Comparison of ENCODE assay signal across 14 cellular contexts in genomic region chr3:194886836-194887235, GRCh38.
DNase-seq lines count a peak whose midpoint lies in the region; ATAC-seq and TF ChIP-seq lines count a peak whose summit lies in the region.
"Had no signal": no experiment of that assay in that cellular context is flagged by ENCODE, and none has a peak within 500 bp of the region (broad histone marks: within the 10 kb centered on the region; RNA-seq: fewer than 3 reads in every experiment).

No MANE protein-coding gene starts in this region.

- no peak overlapping the region for H2AFZ ChIP-seq in H9 (ENCODE audit: low read length)

- H3K79me1 ChIP-seq in H9 (ENCODE audit: insufficient read depth, low read depth, low read length, poor library complexity, severe bottlenecking), result no peaks in the 10 kb centered on the region

- H3K9me3 Mint-ChIP-seq in H9, result peaks cover 4 to 14% of the 10 kb centered on the region in 2 experiments; a peak in 4 of 5 replicates
- peaks cover 8% of the 10 kb centered on the region for H3K9me3 Mint-ChIP-seq in activated naive CD4-positive, alpha-beta T cell treated with anti-CD3 and anti-CD28 coated beads, Interleukin-2, amount 10 ng/mL, durations not matched to agents 7 days and 5 days
- H3K9me3 Mint-ChIP-seq in activated naive CD4-positive, alpha-beta T cell treated with anti-CD3 and anti-CD28 coated beads, Interleukin-2, amount 50 U/mL, for 72 hours, result peaks cover 5 to 19% of the 10 kb centered on the region in 2 donors

- H2BK5ac ChIP-seq in H9 (ENCODE audit: insufficient read length, low read length), result no peak overlapping the region

- H4K5ac ChIP-seq in H9 (ENCODE audit: insufficient read length, low read depth, low read length), result no peak overlapping the region

- H3K4me1 ChIP-seq in H9 (ENCODE audit: insufficient read depth, low read length), result no peaks in the 10 kb centered on the region
- H3K4me1 ChIP-seq in vagina, result no peaks in the 10 kb centered on the region
- H3K4me1 ChIP-seq: Caco-2 had no signal

- no peaks in the 10 kb centered on the region for H3K79me2 ChIP-seq in H9 (ENCODE audit: insufficient read depth, low read length)

- H4K20me1 ChIP-seq in H9 (ENCODE audit: control insufficient read depth, insufficient read depth, insufficient read length), result no peaks in the 10 kb centered on the region

- ATAC-seq in activated naive CD4-positive, alpha-beta T cell treated with anti-CD3 and anti-CD28 coated beads, Interleukin-2, amount 50 U/mL, for 72 hours, result no peak
- ATAC-seq: CD8-positive, alpha-beta T cell had no signal

- H3K4me2 ChIP-seq in H9 (ENCODE audit: insufficient read depth, insufficient read length, low read length), result no peak overlapping the region

- no peak for TF ChIP-seq CTCF in H9 (conservative IDR thresholded peaks at IDR 0.05)
- TF ChIP-seq CTCF in vagina (IDR thresholded peaks at IDR 0.05), result no peak

- H3K36me3 ChIP-seq in vagina, result no peaks in the 10 kb centered on the region

- CTCF ChIA-PET in activated naive CD4-positive, alpha-beta T cell treated with anti-CD3 and anti-CD28 coated beads, Interleukin-2, amount 10 ng/mL, durations not matched to agents 7 days and 5 days (lab: Charles Lee), result no interaction called here

- no peak overlapping the region for H3T11ph ChIP-seq in H9 (ENCODE audit: low read length)

- intact Hi-C loops in vagina (cut with DNase I), result no loop called here

- WGBS in H9 (ENCODE audit: extremely low coverage, insufficient read length, low lambda C conversion rate), result no CpG with 5 or more reads among the region's 2 CpGs

- H3K4me3 Mint-ChIP-seq in H9, result no peak overlapping the region
- H3K4me3 Mint-ChIP-seq in activated naive CD4-positive, alpha-beta T cell treated with anti-CD3 and anti-CD28 coated beads, Interleukin-2, amount 10 ng/mL, durations not matched to agents 7 days and 5 days, result no peak overlapping the region
- H3K4me3 Mint-ChIP-seq: CD4-positive, CD25-positive, alpha-beta regulatory T cell; CD8-positive, alpha-beta T cell had no signal

- H4K8ac ChIP-seq in H9 (replicated peaks; ENCODE audit: insufficient read length, low read depth, low read length), result no peak overlapping the region

- peaks cover 6% of the 10 kb centered on the region for H3K27me3 Mint-ChIP-seq in H9 (ENCODE audit: low read depth)
- peaks cover 14% of the 10 kb centered on the region for H3K27me3 Mint-ChIP-seq in activated naive CD4-positive, alpha-beta T cell treated with anti-CD3 and anti-CD28 coated beads, Interleukin-2, amount 10 ng/mL, durations not matched to agents 7 days and 5 days

- H2BK120ac ChIP-seq in H9 (ENCODE audit: low read depth, low read length, poor library complexity, severe bottlenecking), result no peak overlapping the region

- no peaks in the 10 kb centered on the region for H3K23me2 ChIP-seq in H9 (ENCODE audit: insufficient read length, low read depth, low read length, poor library complexity, severe bottlenecking)

- H3K27ac Mint-ChIP-seq in H9, result no peak overlapping the region
- no peak overlapping the region for H3K27ac Mint-ChIP-seq in activated naive CD4-positive, alpha-beta T cell treated with anti-CD3 and anti-CD28 coated beads, Interleukin-2, amount 10 ng/mL, durations not matched to agents 7 days and 5 days
- H3K27ac Mint-ChIP-seq in activated naive CD4-positive, alpha-beta T cell treated with anti-CD3 and anti-CD28 coated beads, Interleukin-2, amount 50 U/mL, for 72 hours, result no peak overlapping the region
- H3K27ac Mint-ChIP-seq: CD4-positive, CD25-positive, alpha-beta regulatory T cell; CD8-positive, alpha-beta T cell had no signal

- no peak overlapping the region for H3K27ac ChIP-seq in H9 (ENCODE audit: insufficient read length, low read depth, low read length)
- no peak overlapping the region for H3K27ac ChIP-seq in vagina

- H3K4ac ChIP-seq in H9 (ENCODE audit: low read depth, low read length), result no peak overlapping the region

- peaks cover 2 to 8% of the 10 kb centered on the region in 2 experiments; a peak in 1 of 4 replicates for H3K4me1 Mint-ChIP-seq in H9
- H3K4me1 Mint-ChIP-seq in activated naive CD4-positive, alpha-beta T cell treated with anti-CD3 and anti-CD28 coated beads, Interleukin-2, amount 10 ng/mL, durations not matched to agents 7 days and 5 days, result no peaks in the 10 kb centered on the region
- H3K4me1 Mint-ChIP-seq: CD4-positive, CD25-positive, alpha-beta regulatory T cell had no signal

- H3K36me3 Mint-ChIP-seq in H9 (ENCODE audit: insufficient read depth in 1 of 3, low read depth in 3 of 3), result peaks cover 0 to 5% (median 2%) of the 10 kb centered on the region in 3 experiments; a peak in 3 of 7 replicates
- H3K36me3 Mint-ChIP-seq in activated naive CD4-positive, alpha-beta T cell treated with anti-CD3 and anti-CD28 coated beads, Interleukin-2, amount 10 ng/mL, durations not matched to agents 7 days and 5 days, result no peaks in the 10 kb centered on the region
- peaks cover 13 to 22% of the 10 kb centered on the region in 2 donors for H3K36me3 Mint-ChIP-seq in activated naive CD4-positive, alpha-beta T cell treated with anti-CD3 and anti-CD28 coated beads, Interleukin-2, amount 50 U/mL, for 72 hours
- H3K36me3 Mint-ChIP-seq: CD4-positive, CD25-positive, alpha-beta regulatory T cell; CD8-positive, alpha-beta T cell had no signal

- no peak overlapping the region for H3K56ac ChIP-seq in H9 (ENCODE audit: insufficient read length, low read depth, low read length)

- no peak overlapping the region for H3K9ac ChIP-seq in H9 (ENCODE audit: extremely low read depth, insufficient read length, low read length)

- no peak overlapping the region for H4K91ac ChIP-seq in H9 (ENCODE audit: insufficient read length, low read depth, low read length)

- H2AK5ac ChIP-seq in H9 (ENCODE audit: insufficient read length, low read length), result no peak overlapping the region

- no peak overlapping the region for H2BK20ac ChIP-seq in H9 (ENCODE audit: low read depth, low read length, poor library complexity, severe bottlenecking)

- no peak overlapping the region for H2BK15ac ChIP-seq in H9 (ENCODE audit: low read depth, low read length)

- H3K23ac ChIP-seq in H9 (ENCODE audit: insufficient read length, low read depth, low read length), result no peak overlapping the region

- DNase-seq in H9 (peak; percentile 3), ecto neural progenitor cell (ENCODE audit: low spot score) (peak; percentile 17), mesenteric fat pad (ENCODE audit: low spot score) (peak; percentile 37), vagina (ENCODE audit: extremely low spot score in 2 of 2) (peak; percentile 46 to 54)
- no peak for DNase-seq in activated naive CD4-positive, alpha-beta T cell treated with anti-CD3 and anti-CD28 coated beads, Interleukin-2, amount 10 ng/mL, durations not matched to agents 7 days and 5 days
- DNase-seq in activated naive CD4-positive, alpha-beta T cell treated with anti-CD3 and anti-CD28 coated beads, Interleukin-2, amount 50 U/mL, for 72 hours (ENCODE audit: low spot score in 2 of 2), result no peak
- DNase-seq: C1 segment of cervical spinal cord; Caco-2; CD4-positive, CD25-positive, alpha-beta regulatory T cell; DMS153; DND-41; GOT3; HCEC 1CT had no signal

- no peak overlapping the region for H3K18ac ChIP-seq in H9 (ENCODE audit: insufficient read length, low read depth, low read length)

- H3K14ac ChIP-seq in H9 (ENCODE audit: insufficient read depth, low read length), result no peak overlapping the region; the same call in 1 of the 2 replicates

- H3K4me3 ChIP-seq in vagina, result no peak overlapping the region

- H3K27me3 ChIP-seq in H9 (ENCODE audit: insufficient read depth, low read length) (no peaks in the 10 kb centered on the region), vagina (no peaks in the 10 kb centered on the region)

- TF ChIP-seq POLR2A in vagina (IDR thresholded peaks at IDR 0.05), result no peak

- no peak overlapping the region for H2BK12ac ChIP-seq in H9 (ENCODE audit: insufficient read length, low read depth, low read length)

- no peaks in the 10 kb centered on the region for H3K9me3 ChIP-seq in H9 (ENCODE audit: control insufficient read depth, low read depth, low read length)
- H3K9me3 ChIP-seq in vagina, result no peaks in the 10 kb centered on the region
- H3K9me3 ChIP-seq: Caco-2 had no signal

Comparison
In these comparisons a context has a peak if more than half of its experiments do, and no peak if none do; other contexts are left out.
1. DNase-seq: peak in H9 (single experiment), ecto neural progenitor cell (single experiment), mesenteric fat pad (single experiment) and vagina (2 of 2); none in activated naive CD4-positive, alpha-beta T cell treated with anti-CD3 and anti-CD28 coated beads, Interleukin-2, amount 10 ng/mL, durations not matched to agents 7 days and 5 days (single experiment) and activated naive CD4-positive, alpha-beta T cell treated with anti-CD3 and anti-CD28 coated beads, Interleukin-2, amount 50 U/mL, for 72 hours (0 of 2).